In the genomic region with DNA sequence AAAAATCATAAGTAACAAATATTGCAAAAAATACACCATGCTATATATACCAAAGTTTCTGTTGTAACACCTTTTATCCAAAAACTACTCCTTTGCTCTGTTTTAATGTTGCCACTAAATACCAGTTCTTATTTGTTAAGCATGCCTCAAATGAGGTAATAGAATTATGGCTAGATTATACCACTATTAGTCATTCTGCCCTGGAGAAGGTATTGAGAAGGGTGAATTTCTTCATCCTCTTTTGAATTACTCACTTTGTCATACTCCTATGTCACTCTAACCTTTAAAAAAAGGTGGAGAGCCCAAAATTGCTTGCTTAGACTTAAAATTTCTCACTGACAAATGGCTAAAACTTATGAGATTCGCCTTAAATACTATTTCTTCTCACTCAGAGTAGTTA, we compare ENCODE assay signal across 12 cellular contexts.
"Had no signal": no experiment of that assay in that cellular context is flagged by ENCODE, and none has a peak within 500 bp of the region (broad histone marks: within the 10 kb centered on the region; RNA-seq: fewer than 3 reads in every experiment).

No MANE protein-coding gene starts in this region.

- H3K27ac ChIP-seq: adrenal gland, dorsolateral prefrontal cortex, neutrophil, sigmoid colon, thyroid gland had no signal

- H3K9me3 ChIP-seq: adrenal gland, neutrophil, sigmoid colon, thyroid gland had no signal

- H3K4me1 ChIP-seq: adrenal gland, sigmoid colon, thyroid gland had no signal

- H3K36me3 ChIP-seq: adrenal gland, neutrophil, sigmoid colon, thyroid gland had no signal

- ATAC-seq: activated CD4-positive, alpha-beta T cell treated with anti-CD3 and anti-CD28 coated beads for 36 hours; left cardiac atrium; natural killer cell treated with Interleukin-12 subunit alpha and Interleukin-12 subunit beta and Interleukin-15 and Interleukin-18, amount 100 ng/mL, for 72 hours had no signal

- H3K27me3 ChIP-seq: adrenal gland, dorsolateral prefrontal cortex, neutrophil, sigmoid colon, thyroid gland had no signal

- H3K4me3 ChIP-seq: adrenal gland, dorsolateral prefrontal cortex, sigmoid colon, thyroid gland had no signal

- DNase-seq: activated CD4-positive, alpha-beta T cell treated with anti-CD3 and anti-CD28 coated beads for 36 hours; activated CD4-positive, alpha-beta T cell treated with anti-CD3 and anti-CD28 coated beads, Interleukin-2, amount 50 U/mL, for 48 hours; activated gamma-delta T cell; adrenal gland; caudate nucleus; dorsolateral prefrontal cortex; left cardiac atrium; sigmoid colon; stimulated activated naive CD4-positive, alpha-beta T cell treated with Interleukin-2 at 50 U/mL for 16 hours; thyroid gland had no signal
